In genomic region chr2:208101716-208102631, GRCh38 we compare ENCODE assay signal across 9 cellular contexts. TPM values are rescaled to one million over a fixed set of nuclear protein-coding genes. Genes with fewer than 3 reads are reported as not detected.
DNase-seq lines count a peak whose midpoint lies in the region; ATAC-seq and TF ChIP-seq lines count a peak whose summit lies in the region.
"Had no signal": no experiment of that assay in that cellular context is flagged by ENCODE, and none has a peak within 500 bp of the region (broad histone marks: within the 10 kb centered on the region; RNA-seq: fewer than 3 reads in every experiment).

No MANE protein-coding gene starts in this region.

- H3K4me1 ChIP-seq in CD8-positive, alpha-beta memory T cell (ENCODE audit: insufficient read depth, low read length): no peaks in the 10 kb centered on the region
- peaks cover 7% of the 10 kb centered on the region for H3K4me1 ChIP-seq in CD8-positive, alpha-beta T cell (ENCODE audit: insufficient read depth, low read length)
- peaks cover 2% of the 10 kb centered on the region for H3K4me1 ChIP-seq in effector memory CD4-positive, alpha-beta T cell (ENCODE audit: control insufficient read depth, insufficient read depth, low read length, poor library complexity, severe bottlenecking)

- H3K4me3 Mint-ChIP-seq in CD14-positive monocyte (peak overlapping the region; percentile 31 to 69), immature natural killer cell (peak overlapping the region in 3 of 5 donors; percentile 28 to 45 (median 33))
- no peak overlapping the region for H3K4me3 Mint-ChIP-seq in CD8-positive, alpha-beta memory T cell
- no peak overlapping the region for H3K4me3 Mint-ChIP-seq in CD8-positive, alpha-beta T cell

- no peak for DNase-seq in CD14-positive monocyte (ENCODE audit: low spot score)
- peak; percentile 46 for DNase-seq in H7
- peak; percentile 48 for DNase-seq in SK-N-DZ (ENCODE audit: low spot score)
- DNase-seq in immature natural killer cell: no peak
- no peak for DNase-seq in CD8-positive, alpha-beta memory T cell
- no peak for DNase-seq in CD8-positive, alpha-beta T cell
- DNase-seq in MG63: no peak
- no peak for DNase-seq in effector memory CD4-positive, alpha-beta T cell

- H3K9me3 ChIP-seq in CD8-positive, alpha-beta memory T cell (ENCODE audit: low read length): no peaks in the 10 kb centered on the region
- no peaks in the 10 kb centered on the region for H3K9me3 ChIP-seq in CD8-positive, alpha-beta T cell (ENCODE audit: low read length)
- no peaks in the 10 kb centered on the region for H3K9me3 ChIP-seq in MG63
- no peaks in the 10 kb centered on the region for H3K9me3 ChIP-seq in effector memory CD4-positive, alpha-beta T cell (ENCODE audit: control insufficient read depth, low read length)

- H3K9me3 Mint-ChIP-seq in CD14-positive monocyte: peaks cover 0 to 4% (median 0%) of the 10 kb centered on the region in 7 donors
- no peaks in the 10 kb centered on the region for H3K9me3 Mint-ChIP-seq in immature natural killer cell
- peaks cover 0 to 2% (median 0%) of the 10 kb centered on the region in 5 donors for H3K9me3 Mint-ChIP-seq in CD8-positive, alpha-beta memory T cell
- no peaks in the 10 kb centered on the region for H3K9me3 Mint-ChIP-seq in CD8-positive, alpha-beta T cell

- H3K4me1 Mint-ChIP-seq in CD14-positive monocyte (peaks cover 24% of the 10 kb centered on the region), immature natural killer cell (peaks cover 28 to 32% of the 10 kb centered on the region in 2 donors)
- H3K4me1 Mint-ChIP-seq in CD8-positive, alpha-beta memory T cell: peaks cover 19 to 24% (median 22%) of the 10 kb centered on the region in 3 donors
- H3K4me1 Mint-ChIP-seq in CD8-positive, alpha-beta T cell (ENCODE audit: low read depth): peaks cover 9% of the 10 kb centered on the region

- H3K27me3 ChIP-seq in H7 (ENCODE audit: control insufficient read depth, insufficient read depth, low read length): no peaks in the 10 kb centered on the region
- no peaks in the 10 kb centered on the region for H3K27me3 ChIP-seq in CD8-positive, alpha-beta memory T cell (ENCODE audit: insufficient read depth, low read length, poor library complexity, severe bottlenecking)
- H3K27me3 ChIP-seq in CD8-positive, alpha-beta T cell (ENCODE audit: insufficient read depth, low read length): no peaks in the 10 kb centered on the region
- H3K27me3 ChIP-seq in MG63: no peaks in the 10 kb centered on the region
- no peaks in the 10 kb centered on the region for H3K27me3 ChIP-seq in effector memory CD4-positive, alpha-beta T cell (replicated peaks; ENCODE audit: control insufficient read depth, insufficient read depth, low read length, poor library complexity, severe bottlenecking)

- peaks cover 0 to 3% (median 0%) of the 10 kb centered on the region in 3 donors for H3K27me3 Mint-ChIP-seq in CD14-positive monocyte (ENCODE audit: low read depth in 3 of 3)
- H3K27me3 Mint-ChIP-seq in immature natural killer cell (ENCODE audit: low read depth in 3 of 3): peaks cover 5 to 16% (median 6%) of the 10 kb centered on the region in 3 donors
- H3K27me3 Mint-ChIP-seq in CD8-positive, alpha-beta memory T cell: peaks cover 2 to 23% of the 10 kb centered on the region in 2 donors
- H3K27me3 Mint-ChIP-seq in CD8-positive, alpha-beta T cell (ENCODE audit: low read depth): peaks cover 2% of the 10 kb centered on the region

- POLR2A ChIA-PET in CD8-positive, alpha-beta memory T cell (lab: Charles Lee): no interaction called here
- POLR2A ChIA-PET in CD8-positive, alpha-beta T cell (lab: Charles Lee): no interaction called here

- H3K27ac Mint-ChIP-seq in CD14-positive monocyte (peak overlapping the region in 1 of 7 donors; percentile 45), immature natural killer cell (peak overlapping the region in 2 of 6 donors; percentile 6 to 43)
- peak overlapping the region in 4 of 8 donors; percentile 11 to 81 (median 35) for H3K27ac Mint-ChIP-seq in CD8-positive, alpha-beta memory T cell
- no peak overlapping the region for H3K27ac Mint-ChIP-seq in CD8-positive, alpha-beta T cell

- H3K4me3 ChIP-seq in H7 (ENCODE audit: insufficient read depth, low read depth, low read length) (no peak overlapping the region), MG63 (no peak overlapping the region)
- H3K4me3 ChIP-seq in CD8-positive, alpha-beta memory T cell (ENCODE audit: low read length): no peak overlapping the region
- H3K4me3 ChIP-seq in CD8-positive, alpha-beta T cell (ENCODE audit: low read depth, low read length): no peak overlapping the region
- no peak overlapping the region for H3K4me3 ChIP-seq in effector memory CD4-positive, alpha-beta T cell (ENCODE audit: insufficient read depth, low read depth, low read length, poor library complexity, severe bottlenecking)

- intact Hi-C loops in CD14-positive monocyte (cut with micrococcal nuclease): no loop called here
- intact Hi-C loops in CD8-positive, alpha-beta T cell (cut with DNase I, micrococcal nuclease): no loop called here

- no peak for TF ChIP-seq CTCF in CD14-positive monocyte (IDR thresholded peaks at IDR 0.05)
- TF ChIP-seq CTCF in CD8-positive, alpha-beta T cell (IDR thresholded peaks at IDR 0.05): no peak

- no peaks in the 10 kb centered on the region for H3K36me3 Mint-ChIP-seq in CD14-positive monocyte
- peaks cover 0 to 5% (median 0%) of the 10 kb centered on the region in 3 donors for H3K36me3 Mint-ChIP-seq in immature natural killer cell
- no peaks in the 10 kb centered on the region for H3K36me3 Mint-ChIP-seq in CD8-positive, alpha-beta memory T cell
- H3K36me3 Mint-ChIP-seq in CD8-positive, alpha-beta T cell: no peaks in the 10 kb centered on the region

- H3K36me3 ChIP-seq in H7 (replicated peaks; ENCODE audit: control insufficient read depth, insufficient read depth, low read length) (no peaks in the 10 kb centered on the region), MG63 (no peaks in the 10 kb centered on the region)
- H3K36me3 ChIP-seq in CD8-positive, alpha-beta memory T cell (ENCODE audit: insufficient read depth, low read length): no peaks in the 10 kb centered on the region
- no peaks in the 10 kb centered on the region for H3K36me3 ChIP-seq in CD8-positive, alpha-beta T cell (ENCODE audit: insufficient read depth, low read length)
- no peaks in the 10 kb centered on the region for H3K36me3 ChIP-seq in effector memory CD4-positive, alpha-beta T cell (ENCODE audit: control insufficient read depth, insufficient read depth, low read length)

- H3K27ac ChIP-seq in CD8-positive, alpha-beta memory T cell (ENCODE audit: low read depth, low read length): no peak overlapping the region
- no peak overlapping the region for H3K27ac ChIP-seq in CD8-positive, alpha-beta T cell (ENCODE audit: low read depth, low read length)
- H3K27ac ChIP-seq in effector memory CD4-positive, alpha-beta T cell (ENCODE audit: insufficient read depth, low read length, poor library complexity, severe bottlenecking): no peak overlapping the region

- CTCF ChIA-PET in CD8-positive, alpha-beta memory T cell (lab: Charles Lee): no interaction called here
- CTCF ChIA-PET in CD8-positive, alpha-beta T cell (lab: Charles Lee): interaction anchor here (0.7 kb wide), 1 partner anchor 25 kb away, joined by 3 read pairs; no protein-coding TSS in a partner anchor

- no peak for ATAC-seq in CD8-positive, alpha-beta T cell

RNA-seq across cellular contexts. Expression of gene CRYGD, which starts 22.4 kb away (rescaled TPM):
- not detected for polyA plus RNA-seq in CD14-positive monocyte
- total RNA-seq in H7 (2014; rRNA removed; shearing (Covaris generic)): 5.2 and 5.5 TPM in 2 replicates
- not detected in 2 replicates for polyA plus RNA-seq in SK-N-DZ (2014; cell fraction: cytosol; rRNA removed)
- not detected in 2 replicates for polyA plus RNA-seq in SK-N-DZ (2014; cell fraction: nucleus; rRNA removed)
- polyA plus RNA-seq in immature natural killer cell: not detected
- total RNA-seq in CD8-positive, alpha-beta memory T cell: not detected
- polyA plus RNA-seq in CD8-positive, alpha-beta memory T cell: not detected
- not detected for total RNA-seq in CD8-positive, alpha-beta T cell
- not detected in 2 replicates for total RNA-seq in MG63 (2014; rRNA removed; shearing (Covaris generic); ENCODE audit: low replicate concordance)
- total RNA-seq: activated CD8-positive, alpha-beta memory T cell treated with anti-CD3 and anti-CD28 coated beads for 36 hours had no signal

RNA-seq across cellular contexts. Expression of gene CRYGC, which starts 27.7 kb away (rescaled TPM):
- polyA plus RNA-seq in CD14-positive monocyte (not detected), immature natural killer cell (not detected)
- not detected in 2 replicates for total RNA-seq in H7 (2014; rRNA removed; shearing (Covaris generic))
- 6.7 and 17.3 TPM in 2 replicates for polyA plus RNA-seq in SK-N-DZ (2014; cell fraction: cytosol; rRNA removed)
- 14.1 and 15.1 TPM in 2 replicates for polyA plus RNA-seq in SK-N-DZ (2014; cell fraction: nucleus; rRNA removed)
- not detected for total RNA-seq in CD8-positive, alpha-beta memory T cell
- polyA plus RNA-seq in CD8-positive, alpha-beta memory T cell: not detected
- not detected for total RNA-seq in CD8-positive, alpha-beta T cell
- not detected in 2 replicates for total RNA-seq in MG63 (2014; rRNA removed; shearing (Covaris generic); ENCODE audit: low replicate concordance)
- total RNA-seq: activated CD8-positive, alpha-beta memory T cell treated with anti-CD3 and anti-CD28 coated beads for 36 hours had no signal

RNA-seq across cellular contexts. Expression of gene CRYGB, which starts 44.0 kb away (rescaled TPM):
- polyA plus RNA-seq in CD14-positive monocyte (not detected), immature natural killer cell (not detected)
- total RNA-seq in H7 (2014; rRNA removed; shearing (Covaris generic)): 0.94 TPM in 1 of 2 replicates, not detected in the other
- not detected in 2 replicates for polyA plus RNA-seq in SK-N-DZ (2014; cell fraction: cytosol; rRNA removed)
- polyA plus RNA-seq in SK-N-DZ (2014; cell fraction: nucleus; rRNA removed): not detected in 2 replicates
- total RNA-seq in CD8-positive, alpha-beta memory T cell: not detected
- polyA plus RNA-seq in CD8-positive, alpha-beta memory T cell: not detected
- total RNA-seq in CD8-positive, alpha-beta T cell: not detected
- total RNA-seq in MG63 (2014; rRNA removed; shearing (Covaris generic); ENCODE audit: low replicate concordance): not detected in 2 replicates
- total RNA-seq: activated CD8-positive, alpha-beta memory T cell treated with anti-CD3 and anti-CD28 coated beads for 36 hours had no signal

Comparison
In these comparisons a context has a peak if more than half of its experiments do, and no peak if none do; other contexts are left out.
1. DNase-seq: peak in H7 (single experiment) and SK-N-DZ (single experiment); none in CD14-positive monocyte (single experiment), immature natural killer cell (0 of 3), CD8-positive, alpha-beta memory T cell (0 of 5), CD8-positive, alpha-beta T cell (0 of 7), MG63 (single experiment) and effector memory CD4-positive, alpha-beta T cell (0 of 3).
2. H3K4me3 Mint-ChIP-seq: peak in CD14-positive monocyte (2 of 2) and immature natural killer cell (3 of 5); none in CD8-positive, alpha-beta memory T cell (0 of 7) and CD8-positive, alpha-beta T cell (single experiment).